ENCODE assay signal across 9 cellular contexts in genomic region chr10:132563485-132564248, GRCh38. TPM values are rescaled to one million over a fixed set of nuclear protein-coding genes. Genes with fewer than 3 reads are reported as not detected.
DNase-seq lines count a peak whose midpoint lies in the region; ATAC-seq and TF ChIP-seq lines count a peak whose summit lies in the region.
"Had no signal": no experiment of that assay in that cellular context is flagged by ENCODE, and none has a peak within 500 bp of the region (broad histone marks: within the 10 kb centered on the region; RNA-seq: fewer than 3 reads in every experiment).

No MANE protein-coding gene starts in this region.

- H3K4me3 ChIP-seq in osteoblast (ENCODE audit: insufficient read depth, low read length): no peak overlapping the region
- H3K4me3 ChIP-seq in endodermal cell (ENCODE audit: low read length): no peak overlapping the region
- H3K4me3 ChIP-seq in suprapubic skin: no peak overlapping the region

- H3K36me3 ChIP-seq in osteoblast (ENCODE audit: insufficient read depth, low read length): no peaks in the 10 kb centered on the region
- no peaks in the 10 kb centered on the region for H3K36me3 ChIP-seq in endodermal cell (ENCODE audit: control insufficient read depth, insufficient read depth, low read length)
- no peaks in the 10 kb centered on the region for H3K36me3 ChIP-seq in suprapubic skin

- peak; percentile 98 for DNase-seq in osteoblast (ENCODE audit: insufficient read length, low spot score, missing footprints)
- no peak for DNase-seq in stimulated activated CD4-positive, alpha-beta T cell treated with anti-CD3 and anti-CD28 coated beads, Interleukin-15, amount 100 ng/mL, for 24 hours
- no peak for DNase-seq in endodermal cell
- DNase-seq in suprapubic skin (ENCODE audit: low spot score in 2 of 2): no peak
- DNase-seq in C1 segment of cervical spinal cord (lab: John Stamatoyannopoulos, UW): no peak
- DNase-seq: NCI-H1694 had no signal

- no peak overlapping the region for H2AFZ ChIP-seq in osteoblast (ENCODE audit: low read length)

- no peak for TF ChIP-seq EP300 in suprapubic skin (IDR thresholded peaks at IDR 0.05)

- WGBS in endodermal cell (ENCODE audit: insufficient coverage in 1 of 2, insufficient read length in 1 of 2), 2 experiments: 90 to 91% methylated on average over 17 to 24 of the region's 24 CpGs
- WGBS in suprapubic skin: 88% methylated on average over 20 of the region's 24 CpGs

- no peak overlapping the region for H3K4me3 Mint-ChIP-seq in endodermal cell

- H3K9me3 ChIP-seq in osteoblast (ENCODE audit: low read depth, low read length) (no peaks in the 10 kb centered on the region), endodermal cell (ENCODE audit: control insufficient read depth, low read length) (no peaks in the 10 kb centered on the region), suprapubic skin (no peaks in the 10 kb centered on the region)

- TF ChIP-seq CTCF in osteoblast (IDR thresholded peaks at IDR 0.05; ENCODE audit: extremely low read depth, low read depth, low read length) (peak; percentile 7), endodermal cell (conservative IDR thresholded peaks at IDR 0.05) (no peak), suprapubic skin (IDR thresholded peaks at IDR 0.05) (no peak)

- no peak overlapping the region for H3K9ac ChIP-seq in endodermal cell (ENCODE audit: extremely low read depth, low read length, poor library complexity, severe bottlenecking)

- no peaks in the 10 kb centered on the region for H3K9me3 Mint-ChIP-seq in endodermal cell

- no peaks in the 10 kb centered on the region for H3K27me3 Mint-ChIP-seq in endodermal cell (ENCODE audit: insufficient read depth)

- no peak for TF ChIP-seq POLR2A in suprapubic skin (IDR thresholded peaks at IDR 0.05)

- peaks cover 10% of the 10 kb centered on the region for H3K4me1 ChIP-seq in osteoblast (ENCODE audit: insufficient read depth, low read length)
- no peaks in the 10 kb centered on the region for H3K4me1 ChIP-seq in endodermal cell (ENCODE audit: control insufficient read depth, insufficient read depth, low read length)
- H3K4me1 ChIP-seq in suprapubic skin: peaks cover 9% of the 10 kb centered on the region

- no peaks in the 10 kb centered on the region for H3K36me3 Mint-ChIP-seq in endodermal cell (ENCODE audit: low read depth)

- peaks cover 80% of the 10 kb centered on the region for H4K20me1 ChIP-seq in osteoblast (ENCODE audit: insufficient read depth, low read length)

- H3K79me2 ChIP-seq in osteoblast (ENCODE audit: insufficient read depth, low read length): peaks cover 64% of the 10 kb centered on the region

- H3K4me1 Mint-ChIP-seq in endodermal cell: no peaks in the 10 kb centered on the region

- H3K27ac ChIP-seq in osteoblast (ENCODE audit: low read depth, low read length): no peak overlapping the region
- H3K27ac ChIP-seq in endodermal cell (ENCODE audit: low read depth, low read length): no peak overlapping the region
- H3K27ac ChIP-seq in suprapubic skin: no peak overlapping the region

- no peak overlapping the region for H3K27ac Mint-ChIP-seq in endodermal cell

- H3K27me3 ChIP-seq in osteoblast (ENCODE audit: insufficient read depth, low read length) (no peaks in the 10 kb centered on the region), endodermal cell (ENCODE audit: control insufficient read depth, insufficient read depth, low read length, poor library complexity, severe bottlenecking) (no peaks in the 10 kb centered on the region), suprapubic skin (no peaks in the 10 kb centered on the region)

- ATAC-seq in GM18520 (IDR thresholded peaks at IDR 0.05; ENCODE audit: unreplicated experiment) (peak; percentile 90), GM21825 (IDR thresholded peaks at IDR 0.05; ENCODE audit: unreplicated experiment) (peak; percentile 74), HG03469 (IDR thresholded peaks at IDR 0.05; ENCODE audit: unreplicated experiment) (peak; percentile 74)

- peak overlapping the region; percentile 40 for H3K4me2 ChIP-seq in osteoblast (ENCODE audit: insufficient read depth, low read length)

RNA-seq across cellular contexts. Expression of gene INPP5A, which starts 26.1 kb away (rescaled TPM):
- total RNA-seq in osteoblast: 20.9 and 22.8 TPM in 2 replicates
- total RNA-seq in endodermal cell: 10 to 100 TPM; 20.7 to 26.7 TPM
- polyA plus RNA-seq in endodermal cell (2013, experiment 1 of 2): 21.7 TPM
- polyA plus RNA-seq in endodermal cell (2013, experiment 2 of 2): 20.9 TPM
- total RNA-seq in suprapubic skin: 10 to 100 TPM; 28.1 to 39.1 (median 32.3) TPM
